8 cellular contexts compared by ENCODE assay signal in genomic region chr6:166861961-166862286, GRCh38.
DNase-seq lines count a peak whose midpoint lies in the region; ATAC-seq and TF ChIP-seq lines count a peak whose summit lies in the region.

No MANE protein-coding gene starts in this region.

- intact Hi-C loops in spleen (cut with DNase I; ENCODE audit: low total_unique reads): no loop called here

- no peaks in the 10 kb centered on the region for H3K9me3 Mint-ChIP-seq in activated CD4-positive, alpha-beta memory T cell treated with anti-CD3 and anti-CD28 coated beads, Interleukin-2, amount 10 ng/mL, durations not matched to agents 7 days and 5 days

- no peaks in the 10 kb centered on the region for H3K36me3 Mint-ChIP-seq in activated CD4-positive, alpha-beta memory T cell treated with anti-CD3 and anti-CD28 coated beads, Interleukin-2, amount 10 ng/mL, durations not matched to agents 7 days and 5 days (ENCODE audit: low read depth)

- H3K27me3 ChIP-seq in GM23248 (replicated peaks; ENCODE audit: insufficient read depth): peaks cover 47% of the 10 kb centered on the region
- H3K27me3 ChIP-seq in iPS-18a (ENCODE audit: control insufficient read depth, insufficient read depth, low read length): peaks cover 18% of the 10 kb centered on the region
- peaks cover 0 to 43% (median 10%) of the 10 kb centered on the region in 7 donors for H3K27me3 ChIP-seq in spleen (replicated peaks in 1 of 7)

- peaks cover 26% of the 10 kb centered on the region for H3K27me3 Mint-ChIP-seq in activated CD4-positive, alpha-beta memory T cell treated with anti-CD3 and anti-CD28 coated beads, Interleukin-2, amount 10 ng/mL, durations not matched to agents 7 days and 5 days

- peaks cover 4% of the 10 kb centered on the region for H3K4me1 Mint-ChIP-seq in activated CD4-positive, alpha-beta memory T cell treated with anti-CD3 and anti-CD28 coated beads, Interleukin-2, amount 10 ng/mL, durations not matched to agents 7 days and 5 days

- no peak for TF ChIP-seq POLR2A in spleen (IDR thresholded peaks at IDR 0.05)

- H3K9me3 ChIP-seq in GM23248 (ENCODE audit: low read depth) (no peaks in the 10 kb centered on the region), iPS-18a (ENCODE audit: control insufficient read depth, low read depth, low read length) (no peaks in the 10 kb centered on the region), spleen (no peaks in the 10 kb centered on the region)

- peak overlapping the region; percentile 72 for H3K4me3 Mint-ChIP-seq in activated CD4-positive, alpha-beta memory T cell treated with anti-CD3 and anti-CD28 coated beads, Interleukin-2, amount 10 ng/mL, durations not matched to agents 7 days and 5 days

- H3K4me3 ChIP-seq in GM23248 (peak overlapping the region; percentile 15), iPS-18a (ENCODE audit: low read length) (peak overlapping the region; percentile 72), spleen (peak overlapping the region; percentile 33 to 68 (median 50))

- 1 to 3% methylated on average over 11 of the region's 11 CpGs for WGBS in GM23248 (ENCODE audit: low coverage in 1 of 2, low lambda C conversion rate in 2 of 2, missing lambda C conversion rate in 2 of 2), 2 experiments
- 4 to 10% (median 5%) methylated on average over 11 of the region's 11 CpGs for WGBS in spleen, 5 donors

- no peak for DNase-seq in GM23248
- DNase-seq in activated CD4-positive, alpha-beta memory T cell treated with anti-CD3 and anti-CD28 coated beads, Interleukin-2, amount 10 ng/mL, durations not matched to agents 7 days and 5 days: no peak
- DNase-seq in spleen: no peak
- DNase-seq in SW 1271 (lab: John Stamatoyannopoulos, UW): no peak

- peak overlapping the region; percentile 33 for H3K4me2 ChIP-seq in GM23248 (ENCODE audit: unreplicated experiment)

- H3K79me2 ChIP-seq in GM23248 (ENCODE audit: insufficient read depth): no peaks in the 10 kb centered on the region

- H3K9me2 ChIP-seq in GM23248 (ENCODE audit: insufficient read depth): no peaks in the 10 kb centered on the region

- CTCF ChIA-PET in activated CD4-positive, alpha-beta memory T cell treated with anti-CD3 and anti-CD28 coated beads, Interleukin-2, amount 10 ng/mL, durations not matched to agents 7 days and 5 days (lab: Charles Lee): interaction anchor here (0.7 to 1.1 kb wide), 2 partner anchors 15 to 74 kb away, joined by 3 to 5 read pairs; no protein-coding TSS in a partner anchor

- POLR2A ChIA-PET in activated CD4-positive, alpha-beta memory T cell treated with anti-CD3 and anti-CD28 coated beads, Interleukin-2, amount 10 ng/mL, durations not matched to agents 7 days and 5 days (lab: Charles Lee): no interaction called here

- no peaks in the 10 kb centered on the region for H4K20me1 ChIP-seq in GM23248 (ENCODE audit: insufficient read depth)

- H3K9ac ChIP-seq in GM23248: no peak overlapping the region
- peak overlapping the region; percentile 46 for H3K9ac ChIP-seq in iPS-18a (ENCODE audit: low read length)

- no peak overlapping the region for H3K27ac ChIP-seq in GM23248
- H3K27ac ChIP-seq in iPS-18a (ENCODE audit: low read length): no peak overlapping the region
- no peak overlapping the region for H3K27ac ChIP-seq in spleen

- H3K27ac Mint-ChIP-seq in activated CD4-positive, alpha-beta memory T cell treated with anti-CD3 and anti-CD28 coated beads, Interleukin-2, amount 10 ng/mL, durations not matched to agents 7 days and 5 days: no peak overlapping the region

- H2AFZ ChIP-seq in GM23248: peak overlapping the region; percentile 26

- in situ Hi-C loops in GM23248 (cut with MboI): no loop called here

- ATAC-seq in HG02840 (IDR thresholded peaks at IDR 0.05; ENCODE audit: low FRiP score, unreplicated experiment) (no peak), HG03457 (IDR thresholded peaks at IDR 0.05; ENCODE audit: unreplicated experiment) (no peak), GM19467 (IDR thresholded peaks at IDR 0.05; ENCODE audit: unreplicated experiment) (no peak)

- no peaks in the 10 kb centered on the region for H3F3A ChIP-seq in GM23248 (ENCODE audit: insufficient read depth)

- H3K4me1 ChIP-seq in GM23248 (ENCODE audit: insufficient read depth) (no peaks in the 10 kb centered on the region), iPS-18a (ENCODE audit: control insufficient read depth, low read depth, low read length) (peaks cover 7% of the 10 kb centered on the region), spleen (peaks cover 0 to 21% (median 10%) of the 10 kb centered on the region in 6 donors)

- H3K36me3 ChIP-seq in GM23248 (ENCODE audit: low read depth) (no peaks in the 10 kb centered on the region), iPS-18a (ENCODE audit: control insufficient read depth, low read depth, low read length) (no peaks in the 10 kb centered on the region), spleen (no peaks in the 10 kb centered on the region)

- TF ChIP-seq CTCF in spleen (IDR thresholded peaks at IDR 0.05 in 8 of 11, conservative IDR thresholded peaks at IDR 0.05 in 3 of 11): no peak

Comparison
In these comparisons a context has a peak if more than half of its experiments do, and no peak if none do; other contexts are left out.
1. H3K4me3 ChIP-seq: peak in every context shown above with its lines; median percentile 72 in iPS-18a; 50 in spleen; 15 in GM23248.